In genomic region chr1:115727706-115728249, GRCh38 we compare ENCODE assay signal across 1 cellular context.
TF ChIP-seq lines count a peak whose summit lies in the region.

No MANE protein-coding gene starts in this region.

TF ChIP-seq in HepG2, 621 proteins besides CTCF, POLR2A, EP300 and RAD21 (continued from another document):
- TF ChIP-seq ARID3A (IDR thresholded peaks at IDR 0.05; ENCODE audit: low read depth, low read length) (peak; percentile 37; the same call in 1 of the 2 replicates), SIX4 (CRISPR knock-in tag; IDR thresholded peaks at IDR 0.05) (no peak), SMC3 (IDR thresholded peaks at IDR 0.05; ENCODE audit: low read length) (peak; percentile 10; the same call in 1 of the 2 replicates), ZFY (CRISPR knock-in tag; IDR thresholded peaks at IDR 0.05) (no peak), POLR2G (IDR thresholded peaks at IDR 0.05; ENCODE audit: low read depth, low read length) (no peak), BCL6 (CRISPR knock-in tag; IDR thresholded peaks at IDR 0.05) (peak; percentile 60), E2F2 (CRISPR knock-in tag; IDR thresholded peaks at IDR 0.05; ENCODE audit: borderline replicate concordance) (no peak), ZNF709 (CRISPR knock-in tag; IDR thresholded peaks at IDR 0.05) (no peak), MYPOP (CRISPR knock-in tag; IDR thresholded peaks at IDR 0.05) (0 out of 2 replicates have a peak, but pooled peaks have one; percentile 22)
